In genomic region chr15:85172846-85173490, GRCh38 we compare ENCODE assay signal across 18 cellular contexts.
"Had no signal": no experiment of that assay in that cellular context is flagged by ENCODE, and none has a peak within 500 bp of the region (broad histone marks: within the 10 kb centered on the region; RNA-seq: fewer than 3 reads in every experiment).

No MANE protein-coding gene starts in this region.

- DNase-seq: activated CD4-positive, alpha-beta T cell treated with anti-CD3 and anti-CD28 coated beads, Interleukin-2, amount 50 U/mL, for 1 hour; activated CD8-positive, alpha-beta memory T cell treated with anti-CD3 and anti-CD28 coated beads for 24 hours; activated naive CD4-positive, alpha-beta T cell treated with anti-CD3 and anti-CD28 coated beads for 36 hours; erythroblast; foreskin keratinocyte; glutamatergic neuron; kidney glomerular epithelial cell; left ventricle myocardium superior; mesendoderm; retina; stimulated activated CD4-positive, alpha-beta T cell treated with anti-CD3 and anti-CD28 coated beads, Interleukin-4, amount 100 ng/mL, for 1 hour; stimulated activated naive B cell treated with anti-CD40 and anti-IgM and Interleukin-4, amounts not matched to agents 10 μg/mL and 1 μg/mL and 100 μg/mL, for 72 hours; T-cell; T-helper 9 cell; tibial artery had no signal

- ATAC-seq: activated CD4-positive, CD25-positive, alpha-beta regulatory T cell treated with anti-CD3 and anti-CD28 coated beads, Interleukin-2, amount 50 U/mL, for 24 hours; foreskin keratinocyte; left ventricle myocardium superior; natural killer cell treated with Interleukin-12 subunit alpha and Interleukin-12 subunit beta and Interleukin-15 and Interleukin-18, amount 100 ng/mL, for 72 hours; stimulated activated naive B cell treated with anti-CD40 and anti-IgM and Interleukin-4, amounts not matched to agents 10 μg/mL and 1 μg/mL and 100 μg/mL, for 72 hours; T-cell had no signal

- H3K27ac ChIP-seq: ascending aorta, foreskin keratinocyte, tibial artery had no signal

- H3K4me1 ChIP-seq: ascending aorta had no signal

- H3K4me3 ChIP-seq: ascending aorta, tibial artery had no signal

- H3K36me3 ChIP-seq: ascending aorta, tibial artery had no signal

- H3K27me3 ChIP-seq: ascending aorta, foreskin keratinocyte had no signal
